Comparison of ENCODE assay signal across 1 cellular context in genomic region chr17:59638553-59638952, GRCh38.
TF ChIP-seq lines count a peak whose summit lies in the region.

No MANE protein-coding gene starts in this region.

TF ChIP-seq in WTC11, 78 proteins besides CTCF, POLR2A, EP300 and RAD21 (continued from another document):
- TF ChIP-seq ZBTB43 (CRISPR knock-in tag; IDR thresholded peaks at IDR 0.05): no peak
- no peak for TF ChIP-seq JUN (CRISPR knock-in tag; IDR thresholded peaks at IDR 0.05)
- no peak for TF ChIP-seq HMGA2 (CRISPR knock-in tag; IDR thresholded peaks at IDR 0.05)
- TF ChIP-seq ZSCAN18 (CRISPR knock-in tag; IDR thresholded peaks at IDR 0.05): no peak
- TF ChIP-seq SP1 (CRISPR knock-in tag; conservative IDR thresholded peaks at IDR 0.05): no peak
- no peak for TF ChIP-seq ZNF138 (CRISPR knock-in tag; conservative IDR thresholded peaks at IDR 0.05)
